ENCODE assay signal across 9 cellular contexts in genomic region chr17:77880702-77881450, GRCh38.
DNase-seq lines count a peak whose midpoint lies in the region; ATAC-seq, FAIRE-seq and TF ChIP-seq lines count a peak whose summit lies in the region.
"Had no signal": no experiment of that assay in that cellular context is flagged by ENCODE, and none has a peak within 500 bp of the region (broad histone marks: within the 10 kb centered on the region; RNA-seq: fewer than 3 reads in every experiment).

No MANE protein-coding gene starts in this region.

- no peak for ATAC-seq in HG03521 (IDR thresholded peaks at IDR 0.05; ENCODE audit: unreplicated experiment)

- no peak overlapping the region for H3K9ac ChIP-seq in smooth muscle cell (ENCODE audit: low read depth)

- peak overlapping the region; percentile 99 for H3K27ac Mint-ChIP-seq in T-helper 1 cell treated with Interleukin-12 subunit alpha and Interleukin-12 subunit beta and Interleukin-4 antibody, amounts not matched to agents 30 μg/mL and 1 μg/mL, for 36 hours
- no peak overlapping the region for H3K27ac Mint-ChIP-seq in Calu3 (ENCODE audit: unreplicated experiment)

- TF ChIP-seq EP300 in esophagus muscularis mucosa (IDR thresholded peaks at IDR 0.05), result no peak

- H3K9me3 ChIP-seq in OCI-LY7 (ENCODE audit: low read length), result peaks cover 7% of the 10 kb centered on the region; the same call in 1 of the 2 replicates
- H3K9me3 ChIP-seq in esophagus muscularis mucosa, result peaks cover 0 to 7% (median 6%) of the 10 kb centered on the region in 4 donors
- H3K9me3 ChIP-seq in smooth muscle cell (replicated peaks; ENCODE audit: low read depth), result no peaks in the 10 kb centered on the region

- no peaks in the 10 kb centered on the region for H3K27me3 ChIP-seq in esophagus muscularis mucosa
- no peaks in the 10 kb centered on the region for H3K27me3 ChIP-seq in smooth muscle cell (ENCODE audit: low read depth)

- peaks cover 8% of the 10 kb centered on the region for H3F3A ChIP-seq in smooth muscle cell (ENCODE audit: low read depth)

- 79% methylated on average over 6 of the region's 11 CpGs for WGBS in esophagus muscularis mucosa
- WGBS in smooth muscle cell (ENCODE audit: low lambda C conversion rate), result 94% methylated on average over 11 of the region's 11 CpGs

- no peaks in the 10 kb centered on the region for H3K36me3 ChIP-seq in OCI-LY7 (ENCODE audit: insufficient read depth, low read length)
- H3K36me3 ChIP-seq in esophagus muscularis mucosa, result no peaks in the 10 kb centered on the region
- no peaks in the 10 kb centered on the region for H3K36me3 ChIP-seq in smooth muscle cell (ENCODE audit: low read depth)

- peaks cover 4% of the 10 kb centered on the region for H3K9me3 Mint-ChIP-seq in T-helper 1 cell treated with Interleukin-12 subunit alpha and Interleukin-12 subunit beta and Interleukin-4 antibody, amounts not matched to agents 30 μg/mL and 1 μg/mL, for 36 hours
- no peaks in the 10 kb centered on the region for H3K9me3 Mint-ChIP-seq in Calu3 (ENCODE audit: low read depth, unreplicated experiment)

- intact Hi-C loops in OCI-LY7 (cut with micrococcal nuclease; ENCODE audit: unreplicated experiment) (loop anchor here (1.0 to 5.0 kb wide), 2 partner anchors 12 to 76 kb away; partner anchors contain the start of gene TNRC6C), esophagus muscularis mucosa (cut with DNase I) (no loop called here), Calu3 (cut with micrococcal nuclease; ENCODE audit: unreplicated experiment) (no loop called here)

- CTCF ChIA-PET in OCI-LY7 (lab: Charles Lee; ENCODE audit: unreplicated experiment) (interaction anchor here (1.0 to 1.1 kb wide), 2 partner anchors 11 to 85 kb away, joined by 3 to 4 read pairs; no protein-coding TSS in a partner anchor), Calu3 (lab: Charles Lee) (interaction anchor here (0.6 to 1.0 kb wide), 4 partner anchors 17 to 203 kb away, joined by 3 to 7 read pairs (median 4); no protein-coding TSS in a partner anchor)

- peaks cover 8% of the 10 kb centered on the region for H3K36me3 Mint-ChIP-seq in T-helper 1 cell treated with Interleukin-12 subunit alpha and Interleukin-12 subunit beta and Interleukin-4 antibody, amounts not matched to agents 30 μg/mL and 1 μg/mL, for 36 hours (ENCODE audit: low read depth)
- no peaks in the 10 kb centered on the region for H3K36me3 Mint-ChIP-seq in Calu3 (ENCODE audit: insufficient read depth, unreplicated experiment)

- H3K4me1 Mint-ChIP-seq in T-helper 1 cell treated with Interleukin-12 subunit alpha and Interleukin-12 subunit beta and Interleukin-4 antibody, amounts not matched to agents 30 μg/mL and 1 μg/mL, for 36 hours (ENCODE audit: low read depth), result peaks cover 33% of the 10 kb centered on the region
- H3K4me1 Mint-ChIP-seq in Calu3 (ENCODE audit: low read depth, unreplicated experiment), result peaks cover 25% of the 10 kb centered on the region

- DNase-seq in T-helper 1 cell (no peak), OCI-LY7 (ENCODE audit: low spot score) (no peak), esophagus muscularis mucosa (ENCODE audit: extremely low spot score) (no peak), smooth muscle cell (lab: John Stamatoyannopoulos, UW; ENCODE audit: unreplicated experiment) (no peak), frontal cortex (ENCODE audit: low spot score in 2 of 2) (no peak), Calu3 (no peak)
- DNase-seq: NCI-H146 had no signal

- TF ChIP-seq CTCF in OCI-LY7 (conservative IDR thresholded peaks at IDR 0.05; ENCODE audit: low read length), result no peak
- TF ChIP-seq CTCF in esophagus muscularis mucosa (IDR thresholded peaks at IDR 0.05), result no peak
- TF ChIP-seq CTCF in smooth muscle cell (IDR thresholded peaks at IDR 0.05; ENCODE audit: borderline replicate concordance, insufficient read depth, poor library complexity, severe bottlenecking), result no peak
- TF ChIP-seq CTCF in Calu3 (IDR thresholded peaks at IDR 0.05; ENCODE audit: unreplicated experiment), result no peak

- H3K27me3 Mint-ChIP-seq in T-helper 1 cell treated with Interleukin-12 subunit alpha and Interleukin-12 subunit beta and Interleukin-4 antibody, amounts not matched to agents 30 μg/mL and 1 μg/mL, for 36 hours (ENCODE audit: low read depth), result peaks cover 19% of the 10 kb centered on the region
- H3K27me3 Mint-ChIP-seq in Calu3 (ENCODE audit: unreplicated experiment), result peaks cover 85% of the 10 kb centered on the region

- H3K4me3 ChIP-seq in OCI-LY7 (ENCODE audit: low read depth, low read length, poor library complexity, severe bottlenecking), result peak overlapping the region; percentile 49
- no peak overlapping the region for H3K4me3 ChIP-seq in esophagus muscularis mucosa
- H3K4me3 ChIP-seq in smooth muscle cell, result no peak overlapping the region

- H3K4me1 ChIP-seq in OCI-LY7 (ENCODE audit: insufficient read depth, low read length, poor library complexity, severe bottlenecking), result peaks cover 49% of the 10 kb centered on the region
- H3K4me1 ChIP-seq in esophagus muscularis mucosa, result peaks cover 30 to 34% (median 31%) of the 10 kb centered on the region in 4 donors
- no peaks in the 10 kb centered on the region for H3K4me1 ChIP-seq in smooth muscle cell (ENCODE audit: low read depth)

- H3K9me2 ChIP-seq in OCI-LY7 (ENCODE audit: insufficient read depth, low read length), result no peaks in the 10 kb centered on the region

- H4K20me1 ChIP-seq in OCI-LY7 (ENCODE audit: insufficient read depth, low read length) (no peaks in the 10 kb centered on the region), smooth muscle cell (ENCODE audit: low read depth) (no peaks in the 10 kb centered on the region)

- BruUV-seq in OCI-LY7 (replicated peaks; lab: Mats Ljungman, UMichigan) (no TSS peak), Calu3 (replicated peaks; lab: Mats Ljungman, UMichigan) (no TSS peak)

- POLR2A ChIA-PET in OCI-LY7 (lab: Charles Lee), result interaction anchor here (0.5 to 5.8 kb wide), 7 partner anchors 12 to 214 kb away, joined by 3 to 38 read pairs (median 4); partner anchors contain the start of gene TNRC6C

- no peak for TF ChIP-seq POLR2A in esophagus muscularis mucosa (IDR thresholded peaks at IDR 0.05; ENCODE audit: low read depth)

- H3K4me2 ChIP-seq in OCI-LY7 (ENCODE audit: low read length) (peak overlapping the region; percentile 72), smooth muscle cell (peak overlapping the region; percentile 9)

- FAIRE-seq in frontal cortex (lab: Jason Lieb, UNC), result no peak

- peak overlapping the region; percentile 43; the same call in 1 of the 2 replicates for H2AFZ ChIP-seq in OCI-LY7 (ENCODE audit: low read length)
- H2AFZ ChIP-seq in smooth muscle cell (ENCODE audit: low read depth), result no peak overlapping the region

- H3K4me3 Mint-ChIP-seq in T-helper 1 cell treated with Interleukin-12 subunit alpha and Interleukin-12 subunit beta and Interleukin-4 antibody, amounts not matched to agents 30 μg/mL and 1 μg/mL, for 36 hours, result peak overlapping the region; percentile 84
- H3K4me3 Mint-ChIP-seq in Calu3 (ENCODE audit: low read depth, unreplicated experiment), result no peak overlapping the region

- H3K79me2 ChIP-seq in OCI-LY7 (ENCODE audit: insufficient read depth, low read depth, low read length) (no peaks in the 10 kb centered on the region), smooth muscle cell (ENCODE audit: low read depth) (no peaks in the 10 kb centered on the region)

- H3K27ac ChIP-seq in OCI-LY7 (ENCODE audit: low read depth, low read length, poor library complexity, severe bottlenecking) (peak overlapping the region; percentile 59), esophagus muscularis mucosa (replicated peaks in 1 of 4) (peak overlapping the region in 3 of 4 donors; percentile 49 to 58 (median 56)), smooth muscle cell (ENCODE audit: low read depth) (peak overlapping the region; percentile 21)
